7 cellular contexts compared by ENCODE assay signal in genomic region chrX:154444755-154445246, GRCh38. TPM values are rescaled to one million over a fixed set of nuclear protein-coding genes. Genes with fewer than 3 reads are reported as not detected.
DNase-seq lines count a peak whose midpoint lies in the region; ATAC-seq and TF ChIP-seq lines count a peak whose summit lies in the region.

No MANE protein-coding gene starts in this region.

- H3K27me3 Mint-ChIP-seq in activated CD4-positive, alpha-beta memory T cell treated with anti-CD3 and anti-CD28 coated beads, Interleukin-2, amount 10 ng/mL, durations not matched to agents 7 days and 5 days, result no peaks in the 10 kb centered on the region
- no peaks in the 10 kb centered on the region for H3K27me3 Mint-ChIP-seq in stimulated activated naive B cell treated with anti-CD40 and anti-IgM and Interleukin-4, amounts not matched to agents 10 μg/mL and 1 μg/mL and 100 μg/mL, for 72 hours

- H3K9me3 Mint-ChIP-seq in activated CD4-positive, alpha-beta memory T cell treated with anti-CD3 and anti-CD28 coated beads, Interleukin-2, amount 10 ng/mL, durations not matched to agents 7 days and 5 days, result no peaks in the 10 kb centered on the region
- no peaks in the 10 kb centered on the region for H3K9me3 Mint-ChIP-seq in stimulated activated naive B cell treated with anti-CD40 and anti-IgM and Interleukin-4, amounts not matched to agents 10 μg/mL and 1 μg/mL and 100 μg/mL, for 72 hours

- POLR2A ChIA-PET in HEK293 (lab: Yijun Ruan, JAX), result interaction anchor here (0.7 to 1.1 kb wide), 5 partner anchors 9 to 74 kb away, joined by 3 to 4 read pairs (median 3); no protein-coding TSS in a partner anchor
- POLR2A ChIA-PET in activated CD4-positive, alpha-beta memory T cell treated with anti-CD3 and anti-CD28 coated beads, Interleukin-2, amount 10 ng/mL, durations not matched to agents 7 days and 5 days (lab: Charles Lee), result interaction anchor here (1.9 kb wide), 1 partner anchor 32 kb away, joined by 6 read pairs; no protein-coding TSS in a partner anchor

- H3K4me3 ChIP-seq in HEK293 (ENCODE audit: low read depth, low read length) (peak overlapping the region; percentile 51), iPS-15b (ENCODE audit: low read depth, low read length) (peak overlapping the region; percentile 52)

- DNase-seq in activated CD4-positive, alpha-beta memory T cell treated with anti-CD3 and anti-CD28 coated beads, Interleukin-2, amount 10 ng/mL, durations not matched to agents 7 days and 5 days, result no peak
- DNase-seq in stimulated activated naive B cell treated with anti-CD40 and anti-IgM and Interleukin-4, amounts not matched to agents 10 μg/mL and 1 μg/mL and 100 μg/mL, for 72 hours, result no peak
- DNase-seq in germinal center (ENCODE audit: low spot score), result no peak

- H3K36me3 Mint-ChIP-seq in activated CD4-positive, alpha-beta memory T cell treated with anti-CD3 and anti-CD28 coated beads, Interleukin-2, amount 10 ng/mL, durations not matched to agents 7 days and 5 days (ENCODE audit: low read depth), result peaks cover 29% of the 10 kb centered on the region
- peaks cover 13 to 34% of the 10 kb centered on the region in 2 donors for H3K36me3 Mint-ChIP-seq in stimulated activated naive B cell treated with anti-CD40 and anti-IgM and Interleukin-4, amounts not matched to agents 10 μg/mL and 1 μg/mL and 100 μg/mL, for 72 hours

- H3K4me1 Mint-ChIP-seq in activated CD4-positive, alpha-beta memory T cell treated with anti-CD3 and anti-CD28 coated beads, Interleukin-2, amount 10 ng/mL, durations not matched to agents 7 days and 5 days, result peaks cover 33% of the 10 kb centered on the region
- peaks cover 16 to 23% of the 10 kb centered on the region in 2 donors for H3K4me1 Mint-ChIP-seq in stimulated activated naive B cell treated with anti-CD40 and anti-IgM and Interleukin-4, amounts not matched to agents 10 μg/mL and 1 μg/mL and 100 μg/mL, for 72 hours

- TF ChIP-seq CTCF in HEK293 (tag by site-specific recombination; IDR thresholded peaks at IDR 0.05), result no peak

- H3K4me1 ChIP-seq in HEK293 (ENCODE audit: control insufficient read depth, insufficient read depth, low read length), result no peaks in the 10 kb centered on the region
- no peaks in the 10 kb centered on the region for H3K4me1 ChIP-seq in iPS-15b (ENCODE audit: control insufficient read depth, insufficient read depth, low read length)

- CTCF ChIA-PET in HEK293 (lab: Yijun Ruan, JAX), result interaction anchor here (0.6 to 0.8 kb wide), 4 partner anchors 17 to 443 kb away, joined by 3 to 4 read pairs (median 4); no protein-coding TSS in a partner anchor
- CTCF ChIA-PET in activated CD4-positive, alpha-beta memory T cell treated with anti-CD3 and anti-CD28 coated beads, Interleukin-2, amount 10 ng/mL, durations not matched to agents 7 days and 5 days (lab: Charles Lee), result no interaction called here

- no peak overlapping the region for H3K27ac Mint-ChIP-seq in activated CD4-positive, alpha-beta memory T cell treated with anti-CD3 and anti-CD28 coated beads, Interleukin-2, amount 10 ng/mL, durations not matched to agents 7 days and 5 days
- H3K27ac Mint-ChIP-seq in stimulated activated naive B cell treated with anti-CD40 and anti-IgM and Interleukin-4, amounts not matched to agents 10 μg/mL and 1 μg/mL and 100 μg/mL, for 72 hours, result peak overlapping the region; percentile 25

- H3K27ac ChIP-seq in HEK293 (ENCODE audit: extremely low read depth, low read depth, low read length), result peak overlapping the region; percentile 77

- H3K9me3 ChIP-seq in HEK293 (ENCODE audit: control insufficient read depth, insufficient read depth, low read depth, low read length) (no peaks in the 10 kb centered on the region), iPS-15b (ENCODE audit: control insufficient read depth, insufficient read depth, low read length) (no peaks in the 10 kb centered on the region)

- peak overlapping the region; percentile 49 for H3K4me3 Mint-ChIP-seq in activated CD4-positive, alpha-beta memory T cell treated with anti-CD3 and anti-CD28 coated beads, Interleukin-2, amount 10 ng/mL, durations not matched to agents 7 days and 5 days
- peak overlapping the region; percentile 77 to 83 for H3K4me3 Mint-ChIP-seq in stimulated activated naive B cell treated with anti-CD40 and anti-IgM and Interleukin-4, amounts not matched to agents 10 μg/mL and 1 μg/mL and 100 μg/mL, for 72 hours

- H3K36me3 ChIP-seq in HEK293 (ENCODE audit: control insufficient read depth in 2 of 2, insufficient read depth in 1 of 2, low read length in 2 of 2) (peaks cover 4 to 79% of the 10 kb centered on the region in 2 experiments; a peak in 2 of 3 replicates), iPS-15b (ENCODE audit: control insufficient read depth, insufficient read depth, low read length) (peaks cover 45% of the 10 kb centered on the region)

- ATAC-seq in stimulated activated naive B cell treated with anti-CD40 and anti-IgM and Interleukin-4, amounts not matched to agents 10 μg/mL and 1 μg/mL and 100 μg/mL, for 72 hours (replicated peaks), result no peak
- no peak for ATAC-seq in GM19397 (IDR thresholded peaks at IDR 0.05; ENCODE audit: unreplicated experiment)
- ATAC-seq in HG03442 (IDR thresholded peaks at IDR 0.05; ENCODE audit: unreplicated experiment), result no peak

- H3K27me3 ChIP-seq in iPS-15b (ENCODE audit: control insufficient read depth, insufficient read depth, low read length), result no peaks in the 10 kb centered on the region

- no peak overlapping the region for H3K9ac ChIP-seq in iPS-15b (ENCODE audit: low read depth, low read length)

TF ChIP-seq in HEK293, 187 proteins besides CTCF, POLR2A, EP300 and RAD21 (continues in another document):
- TF ChIP-seq ZFP69B (tag by site-specific recombination; IDR thresholded peaks at IDR 0.05), result no peak
- no peak for TF ChIP-seq ZNF785 (tag by site-specific recombination; IDR thresholded peaks at IDR 0.05)
- TF ChIP-seq ZNF2 (tag by site-specific recombination; IDR thresholded peaks at IDR 0.05), result no peak
- no peak for TF ChIP-seq GLIS1 (tag by site-specific recombination; IDR thresholded peaks at IDR 0.05)
- no peak for TF ChIP-seq ZNF138 (tag by site-specific recombination; IDR thresholded peaks at IDR 0.05; ENCODE audit: borderline replicate concordance)
- TF ChIP-seq ZNF16 (tag by site-specific recombination; IDR thresholded peaks at IDR 0.05; ENCODE audit: low read depth), result no peak
- TF ChIP-seq ZIC2 (tag by site-specific recombination; IDR thresholded peaks at IDR 0.05), result no peak
- TF ChIP-seq ZNF768 (tag by site-specific recombination; IDR thresholded peaks at IDR 0.05), result no peak
- TF ChIP-seq ZNF747 (tag by site-specific recombination; IDR thresholded peaks at IDR 0.05), result no peak
- TF ChIP-seq ZNF623 (tag by site-specific recombination; IDR thresholded peaks at IDR 0.05), result no peak
- no peak for TF ChIP-seq EGR2 (tag by site-specific recombination; IDR thresholded peaks at IDR 0.05; ENCODE audit: low read depth)
- TF ChIP-seq ZNF174 (tag by site-specific recombination; IDR thresholded peaks at IDR 0.05), result no peak
- no peak for TF ChIP-seq ZNF791 (tag by site-specific recombination; IDR thresholded peaks at IDR 0.05)
- TF ChIP-seq BCL11B (tag by site-specific recombination; IDR thresholded peaks at IDR 0.05; ENCODE audit: low read depth), result no peak

RNA-seq across cellular contexts. Expression of gene FAM50A, which starts 0.9 kb away (rescaled TPM):
- total RNA-seq in activated CD4-positive, alpha-beta memory T cell treated with anti-CD3 and anti-CD28 coated beads, Interleukin-2, amount 10 ng/mL, durations not matched to agents 7 days and 5 days, result 10 to 100 TPM; 62.4 to 65.4 TPM

RNA-seq across cellular contexts. Expression of gene GDI1, which starts 7.8 kb away (rescaled TPM):
- total RNA-seq in activated CD4-positive, alpha-beta memory T cell treated with anti-CD3 and anti-CD28 coated beads, Interleukin-2, amount 10 ng/mL, durations not matched to agents 7 days and 5 days, result 100 to 1,000 TPM; 114 to 117 TPM

RNA-seq across cellular contexts. Expression of gene PLXNA3, which starts 13.3 kb away (rescaled TPM):
- 10 to 100 TPM; 49.3 to 52.8 TPM for total RNA-seq in activated CD4-positive, alpha-beta memory T cell treated with anti-CD3 and anti-CD28 coated beads, Interleukin-2, amount 10 ng/mL, durations not matched to agents 7 days and 5 days

RNA-seq across cellular contexts. Expression of gene ATP6AP1, which starts 16.3 kb away (rescaled TPM):
- 10 to 100 TPM; 52.3 to 53.2 TPM for total RNA-seq in activated CD4-positive, alpha-beta memory T cell treated with anti-CD3 and anti-CD28 coated beads, Interleukin-2, amount 10 ng/mL, durations not matched to agents 7 days and 5 days

RNA-seq across cellular contexts. Expression of gene TAFAZZIN, which starts 33.5 kb away (rescaled TPM):
- 10 to 100 TPM; 93.7 to 93.9 TPM for total RNA-seq in activated CD4-positive, alpha-beta memory T cell treated with anti-CD3 and anti-CD28 coated beads, Interleukin-2, amount 10 ng/mL, durations not matched to agents 7 days and 5 days
